In the genomic region with DNA sequence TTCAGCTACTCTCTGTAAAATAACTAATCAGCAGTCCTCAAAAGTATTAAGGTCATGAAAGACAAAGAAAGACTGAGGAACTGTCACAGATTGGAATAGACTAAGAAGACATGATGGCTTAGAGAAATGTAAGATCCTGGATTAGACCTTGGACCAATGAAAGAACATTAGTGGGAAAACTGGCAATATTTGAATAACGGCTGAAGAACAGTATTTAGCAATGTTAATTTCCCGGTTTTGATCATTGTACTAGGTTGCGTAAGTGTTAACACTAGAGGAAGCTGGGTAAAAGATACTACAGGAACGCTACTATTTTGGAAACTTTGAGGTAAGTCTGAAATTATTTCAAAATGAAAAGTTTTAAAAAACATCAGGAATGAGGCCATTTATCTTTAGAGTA, we compare ENCODE assay signal across 20 cellular contexts.
DNase-seq lines count a peak whose midpoint lies in the region; ATAC-seq, FAIRE-seq and TF ChIP-seq lines count a peak whose summit lies in the region.
"Had no signal": no experiment of that assay in that cellular context is flagged by ENCODE, and none has a peak within 500 bp of the region (broad histone marks: within the 10 kb centered on the region; RNA-seq: fewer than 3 reads in every experiment).

No MANE protein-coding gene starts in this region.

- H3K9me3 ChIP-seq in CD4-positive, CD25-positive, alpha-beta regulatory T cell (ENCODE audit: control insufficient read depth in 2 of 2, low read length in 2 of 2) = no peaks in the 10 kb centered on the region
- H3K9me3 ChIP-seq in endothelial cell of umbilical vein (replicated peaks; ENCODE audit: control insufficient read depth, insufficient read depth, low read length) (no peaks in the 10 kb centered on the region), neutrophil (no peaks in the 10 kb centered on the region), osteoblast (ENCODE audit: low read depth, low read length) (no peaks in the 10 kb centered on the region)
- H3K9me3 ChIP-seq: A549 had no signal

- CTCF ChIA-PET in endothelial cell of umbilical vein (lab: Charles Lee) = no interaction called here

- H2AFZ ChIP-seq in endothelial cell of umbilical vein (ENCODE audit: low read depth, low read length) (no peak overlapping the region), osteoblast (ENCODE audit: low read length) (no peak overlapping the region)

- H3K9me3 Mint-ChIP-seq in CD4-positive, CD25-positive, alpha-beta regulatory T cell = no peaks in the 10 kb centered on the region

- intact Hi-C loops in endothelial cell of umbilical vein (cut with micrococcal nuclease) = no loop called here

- H3K9ac ChIP-seq in endothelial cell of umbilical vein (replicated peaks; ENCODE audit: extremely low read depth, insufficient read depth, low read length) = no peak overlapping the region
- H3K9ac ChIP-seq: BLaER1 treated with 17β-estradiol and CSF1 and Interleukin-3, amounts not matched to agents 10 nM and 100 nM; KMS-11 had no signal

- peaks cover 6 to 18% (median 13%) of the 10 kb centered on the region in 4 donors for H3K4me1 Mint-ChIP-seq in CD4-positive, CD25-positive, alpha-beta regulatory T cell

- dilution Hi-C loops in endothelial cell of umbilical vein (cut with MboI; ENCODE audit: extremely low pct_ligation_motif_present, low sequenced_read_pairs) = no loop called here

- peak; percentile 44 for FAIRE-seq in endothelial cell of umbilical vein (lab: Jason Lieb, UNC)
- FAIRE-seq: A549, D721Med, H1 had no signal

- no peaks in the 10 kb centered on the region for H3K79me2 ChIP-seq in endothelial cell of umbilical vein (ENCODE audit: control insufficient read depth, insufficient read depth, low read length)
- H3K79me2 ChIP-seq in osteoblast (ENCODE audit: insufficient read depth, low read length) = no peaks in the 10 kb centered on the region

- no peak for DNase-seq in CD4-positive, CD25-positive, alpha-beta regulatory T cell
- DNase-seq in MV-4-11 (lab: John Stamatoyannopoulos, UW) = peak; percentile 36
- DNase-seq in endothelial cell of umbilical vein (ENCODE audit: low read depth, low spot score) = no peak
- no peak for DNase-seq in stimulated activated CD4-positive, alpha-beta T cell treated with anti-CD3 and anti-CD28 coated beads, Interleukin-1b, Interleukin-23, amount 100 ng/mL, for 48 hours
- no peak for DNase-seq in NCI-H2171 (lab: John Stamatoyannopoulos, UW)
- no peak for DNase-seq in osteoblast (ENCODE audit: insufficient read length, low spot score, missing footprints)
- DNase-seq: NCI-H1092, NCI-H1436 treated with DMSO at 0.1 percent for 48 hours, NCI-H2081, NCI-H774, PC-3, RPMI8226, SIG-M5 had no signal

- no peaks in the 10 kb centered on the region for H3K4me1 ChIP-seq in CD4-positive, CD25-positive, alpha-beta regulatory T cell (ENCODE audit: control insufficient read depth, insufficient read depth, low read length, poor library complexity, severe bottlenecking)
- H3K4me1 ChIP-seq in endothelial cell of umbilical vein (ENCODE audit: control insufficient read depth, extremely low read depth, insufficient read depth, low read length) (no peaks in the 10 kb centered on the region), neutrophil (ENCODE audit: control insufficient read depth in 1 of 2, insufficient read depth in 1 of 2, low read depth in 1 of 2, low read length in 1 of 2) (peaks cover 0 to 12% of the 10 kb centered on the region in 2 experiments), osteoblast (ENCODE audit: insufficient read depth, low read length) (no peaks in the 10 kb centered on the region)
- H3K4me1 ChIP-seq: A549 had no signal

- no peak overlapping the region for H3K4me3 ChIP-seq in CD4-positive, CD25-positive, alpha-beta regulatory T cell (ENCODE audit: low read depth, low read length)
- H3K4me3 ChIP-seq in endothelial cell of umbilical vein (replicated peaks in 1 of 3; ENCODE audit: insufficient read depth in 1 of 3, low read depth in 1 of 3, low read length in 3 of 3) = no peak overlapping the region
- no peak overlapping the region for H3K4me3 ChIP-seq in neutrophil (ENCODE audit: low read depth in 1 of 2, low read length in 1 of 2)
- no peak overlapping the region for H3K4me3 ChIP-seq in osteoblast (ENCODE audit: insufficient read depth, low read length)
- H3K4me3 ChIP-seq: A549; BLaER1 treated with 17β-estradiol and CSF1 and Interleukin-3, amounts not matched to agents 10 nM and 100 nM had no signal

- ATAC-seq in CD4-positive, CD25-positive, alpha-beta regulatory T cell (ENCODE audit: low read depth in 2 of 2) = no peak
- ATAC-seq: A549, PC-3, SK-N-SH treated with all-trans-retinoic acid at 6 μM for 48 hours had no signal

- H3K27ac ChIP-seq in CD4-positive, CD25-positive, alpha-beta regulatory T cell (ENCODE audit: insufficient read depth, low read length, poor library complexity, severe bottlenecking) = no peak overlapping the region
- no peak overlapping the region for H3K27ac ChIP-seq in endothelial cell of umbilical vein (ENCODE audit: insufficient read depth, low read depth, low read length)
- peak overlapping the region; percentile 79 for H3K27ac ChIP-seq in neutrophil
- H3K27ac ChIP-seq in osteoblast (ENCODE audit: low read depth, low read length) = no peak overlapping the region
- H3K27ac ChIP-seq: A549, KMS-11 had no signal

- H3K4me2 ChIP-seq in endothelial cell of umbilical vein (ENCODE audit: insufficient read depth, low read length) = no peak overlapping the region
- no peak overlapping the region for H3K4me2 ChIP-seq in osteoblast (ENCODE audit: insufficient read depth, low read length)
- H3K4me2 ChIP-seq: A549, KMS-11 had no signal

- TF ChIP-seq POLR2A in endothelial cell of umbilical vein (IDR thresholded peaks at IDR 0.05; ENCODE audit: low read depth, low read length) = no peak

- H3K4me3 Mint-ChIP-seq in CD4-positive, CD25-positive, alpha-beta regulatory T cell = no peak overlapping the region

- H3K27me3 Mint-ChIP-seq in CD4-positive, CD25-positive, alpha-beta regulatory T cell = no peaks in the 10 kb centered on the region

- H4K20me1 ChIP-seq in endothelial cell of umbilical vein (replicated peaks; ENCODE audit: control insufficient read depth, extremely low read depth, insufficient read depth, low read length) (no peaks in the 10 kb centered on the region), osteoblast (ENCODE audit: insufficient read depth, low read length) (no peaks in the 10 kb centered on the region)
- H4K20me1 ChIP-seq: BLaER1 treated with 17β-estradiol and CSF1 and Interleukin-3, amounts not matched to agents 10 nM and 100 nM had no signal

- H3K27me3 ChIP-seq in CD4-positive, CD25-positive, alpha-beta regulatory T cell (ENCODE audit: control insufficient read depth, insufficient read depth, low read length) = no peaks in the 10 kb centered on the region
- no peaks in the 10 kb centered on the region for H3K27me3 ChIP-seq in endothelial cell of umbilical vein (ENCODE audit: control insufficient read depth in 2 of 2, insufficient read depth in 2 of 2, low read length in 2 of 2)
- H3K27me3 ChIP-seq in neutrophil = no peaks in the 10 kb centered on the region
- H3K27me3 ChIP-seq in osteoblast (ENCODE audit: insufficient read depth, low read length) = no peaks in the 10 kb centered on the region
- H3K27me3 ChIP-seq: BLaER1 treated with 17β-estradiol and CSF1 and Interleukin-3, amounts not matched to agents 10 nM and 100 nM had no signal

- H3K27ac Mint-ChIP-seq in CD4-positive, CD25-positive, alpha-beta regulatory T cell = peak overlapping the region in 2 of 3 donors; percentile 2 to 40

- H3K36me3 Mint-ChIP-seq in CD4-positive, CD25-positive, alpha-beta regulatory T cell = no peaks in the 10 kb centered on the region

- no TSS peak for BruUV-seq in endothelial cell of umbilical vein (replicated peaks; lab: Mats Ljungman, UMichigan)

- no peaks in the 10 kb centered on the region for H3K36me3 ChIP-seq in CD4-positive, CD25-positive, alpha-beta regulatory T cell (ENCODE audit: control insufficient read depth, insufficient read depth, low read length)
- no peaks in the 10 kb centered on the region for H3K36me3 ChIP-seq in endothelial cell of umbilical vein (ENCODE audit: control insufficient read depth in 2 of 2, extremely low read depth in 1 of 2, insufficient read depth in 2 of 2, low read length in 2 of 2)
- H3K36me3 ChIP-seq in neutrophil = no peaks in the 10 kb centered on the region
- H3K36me3 ChIP-seq in osteoblast (ENCODE audit: insufficient read depth, low read length) = no peaks in the 10 kb centered on the region

- POLR2A ChIA-PET in endothelial cell of umbilical vein (lab: Charles Lee) = no interaction called here

- H3K9me1 ChIP-seq in endothelial cell of umbilical vein (replicated peaks; ENCODE audit: control insufficient read depth, extremely low read depth, insufficient read depth, low read length) = no peaks in the 10 kb centered on the region

- no peak for TF ChIP-seq CTCF in endothelial cell of umbilical vein (IDR thresholded peaks at IDR 0.05; ENCODE audit: extremely low read depth in 1 of 2, insufficient read depth in 1 of 2, low read depth in 1 of 2, low read length in 2 of 2)
- TF ChIP-seq CTCF in neutrophil (IDR thresholded peaks at IDR 0.05) = no peak
- no peak for TF ChIP-seq CTCF in osteoblast (IDR thresholded peaks at IDR 0.05; ENCODE audit: extremely low read depth, low read depth, low read length)

TF ChIP-seq in endothelial cell of umbilical vein, 7 proteins besides CTCF, POLR2A, EP300 and RAD21:
- TF ChIP-seq FOS (IDR thresholded peaks at IDR 0.05; ENCODE audit: borderline replicate concordance, insufficient read depth, low read length) = no peak
- TF ChIP-seq, protein P1, sequence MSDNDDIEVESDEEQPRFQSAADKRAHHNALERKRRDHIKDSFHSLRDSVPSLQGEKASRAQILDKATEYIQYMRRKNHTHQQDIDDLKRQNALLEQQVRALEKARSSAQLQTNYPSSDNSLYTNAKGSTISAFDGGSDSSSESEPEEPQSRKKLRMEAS (IDR thresholded peaks at IDR 0.05; ENCODE audit: insufficient read depth, insufficient read length) = no peak
